ENCODE assay signal across 17 cellular contexts in the genomic region with DNA sequence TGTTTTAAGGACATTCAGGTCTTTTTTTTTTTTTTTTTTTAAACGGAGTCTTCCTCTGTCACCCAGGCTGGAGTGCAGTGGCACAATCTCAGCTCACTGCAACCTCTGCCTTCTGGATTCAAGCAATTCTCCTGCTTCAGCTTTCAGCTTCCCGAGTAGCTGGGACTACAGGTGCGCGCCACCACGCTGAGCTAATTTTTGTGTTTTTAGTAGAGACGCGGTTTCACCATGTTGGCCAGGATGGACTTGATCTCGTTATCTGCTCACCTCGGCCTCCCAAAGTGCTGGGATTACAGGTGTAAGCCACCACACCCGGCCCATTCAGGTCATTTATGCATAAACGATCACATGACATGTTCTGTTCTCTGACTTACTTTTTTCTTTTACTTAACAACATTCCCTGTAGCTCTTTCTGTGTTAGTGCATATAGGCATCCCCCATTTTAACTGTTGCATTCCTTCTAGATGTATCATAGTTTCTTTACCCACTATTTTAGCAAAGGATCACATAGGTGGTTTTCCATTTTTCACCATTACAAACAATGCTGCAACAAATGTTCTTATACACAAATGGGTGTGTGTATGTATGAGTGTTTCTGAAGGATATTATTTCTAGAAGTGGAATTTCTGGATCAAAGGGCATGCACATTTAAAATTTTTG.
DNase-seq lines count a peak whose midpoint lies in the region; ATAC-seq and TF ChIP-seq lines count a peak whose summit lies in the region.
"Had no signal": no experiment of that assay in that cellular context is flagged by ENCODE, and none has a peak within 500 bp of the region (broad histone marks: within the 10 kb centered on the region; RNA-seq: fewer than 3 reads in every experiment).

No MANE protein-coding gene starts in this region.

- H3F3A ChIP-seq in PC-3 (ENCODE audit: low read length, unreplicated experiment) (peaks cover 12% of the 10 kb centered on the region), SK-N-SH (replicated peaks; ENCODE audit: insufficient read depth) (peaks cover 4% of the 10 kb centered on the region)

- no peaks in the 10 kb centered on the region for H3K36me3 Mint-ChIP-seq in dendritic cell treated with granulocyte-macrophage colony-stimulating factor and Interleukin-4, amounts not matched to agents 40 ng/mL and 50 ng/mL, for 4 days (ENCODE audit: low read depth)
- H3K36me3 Mint-ChIP-seq in mesothelial cell of epicardium, result no peaks in the 10 kb centered on the region
- H3K36me3 Mint-ChIP-seq in glutamatergic neuron (ENCODE audit: unreplicated experiment), result peaks cover 5% of the 10 kb centered on the region

- H3K27me3 ChIP-seq in PC-3 (ENCODE audit: low read length) (no peaks in the 10 kb centered on the region), stomach (no peaks in the 10 kb centered on the region), SK-N-SH (ENCODE audit: insufficient read depth) (no peaks in the 10 kb centered on the region)
- H3K27me3 ChIP-seq: BLaER1 had no signal

- H3K27ac ChIP-seq in PC-3 (ENCODE audit: low read length) (peak overlapping the region; percentile 33), stomach (peak overlapping the region; percentile 20 to 78 (median 67)), SK-N-SH (ENCODE audit: low read depth in 2 of 2, low read length in 1 of 2) (no peak overlapping the region)
- H3K27ac ChIP-seq: BLaER1 had no signal

- no peak for TF ChIP-seq EP300 in stomach (IDR thresholded peaks at IDR 0.05)
- no peak for TF ChIP-seq EP300 in SK-N-SH (IDR thresholded peaks at IDR 0.05; ENCODE audit: borderline replicate concordance in 1 of 2, low read depth in 1 of 2, low read length in 1 of 2)

- H3K9me2 ChIP-seq in PC-3 (replicated peaks; ENCODE audit: low read length), result no peaks in the 10 kb centered on the region
- no peaks in the 10 kb centered on the region for H3K9me2 ChIP-seq in SK-N-SH

- H3K27me3 Mint-ChIP-seq in dendritic cell treated with granulocyte-macrophage colony-stimulating factor and Interleukin-4, amounts not matched to agents 40 ng/mL and 50 ng/mL, for 4 days, result no peaks in the 10 kb centered on the region
- H3K27me3 Mint-ChIP-seq in mesothelial cell of epicardium (ENCODE audit: low read depth), result no peaks in the 10 kb centered on the region
- no peaks in the 10 kb centered on the region for H3K27me3 Mint-ChIP-seq in glutamatergic neuron (ENCODE audit: unreplicated experiment)

- TF ChIP-seq POLR2A in stomach (IDR thresholded peaks at IDR 0.05), result no peak

- intact Hi-C loops in PC-3 (cut with micrococcal nuclease) (no loop called here), stomach (cut with DNase I; ENCODE audit: low total_unique reads) (no loop called here)
- intact Hi-C loops in dendritic cell treated with granulocyte-macrophage colony-stimulating factor and Interleukin-4, amounts not matched to agents 40 ng/mL and 50 ng/mL, for 4 days (cut with micrococcal nuclease), result no loop called here

- no peak overlapping the region for H3K4me3 ChIP-seq in PC-3 (ENCODE audit: low read length)
- H3K4me3 ChIP-seq in stomach, result no peak overlapping the region
- H3K4me3 ChIP-seq in SK-N-SH (ENCODE audit: low read depth in 2 of 2, low read length in 1 of 2), result no peak overlapping the region
- H3K4me3 ChIP-seq: BLaER1, GM12878 had no signal

- no TSS peak for BruUV-seq in PC-3 (replicated peaks; lab: Mats Ljungman, UMichigan)

- no peak overlapping the region for H3K4me3 Mint-ChIP-seq in dendritic cell treated with granulocyte-macrophage colony-stimulating factor and Interleukin-4, amounts not matched to agents 40 ng/mL and 50 ng/mL, for 4 days
- no peak overlapping the region for H3K4me3 Mint-ChIP-seq in mesothelial cell of epicardium
- no peak overlapping the region for H3K4me3 Mint-ChIP-seq in glutamatergic neuron (ENCODE audit: unreplicated experiment)

- H3K4me2 ChIP-seq in PC-3 (ENCODE audit: low read length), result peak overlapping the region; percentile 28; the same call in 1 of the 2 replicates
- H3K4me2 ChIP-seq in SK-N-SH, result no peak overlapping the region
- H3K4me2 ChIP-seq: BLaER1 had no signal

- 82 to 87% (median 85%) methylated on average over 11 of the region's 11 CpGs for WGBS in stomach, 5 donors
- 94% methylated on average over 11 of the region's 11 CpGs for WGBS in SK-N-SH (ENCODE audit: low lambda C conversion rate)

- H3K9me3 ChIP-seq in PC-3 (ENCODE audit: low read length), result no peaks in the 10 kb centered on the region
- H3K9me3 ChIP-seq in stomach, result no peaks in the 10 kb centered on the region
- H3K9me3 ChIP-seq in SK-N-SH, result no peaks in the 10 kb centered on the region
- H3K9me3 ChIP-seq: BLaER1 had no signal

- ATAC-seq in PC-3 (peak; percentile 25), HG02759 (IDR thresholded peaks at IDR 0.05; ENCODE audit: unreplicated experiment) (no peak)
- ATAC-seq: GM12878, sciatic nerve had no signal

- CTCF ChIA-PET in PC-3 (lab: Charles Lee) (no interaction called here), SK-N-SH (lab: Yijun Ruan, JAX) (no interaction called here)

- peak; percentile 77 for DNase-seq in PC-3
- DNase-seq in mesothelial cell of epicardium (ENCODE audit: low spot score in 2 of 2, unreplicated experiment in 2 of 2), result no peak
- no peak for DNase-seq in stomach
- no peak for DNase-seq in activated CD8-positive, alpha-beta memory T cell treated with anti-CD3 and anti-CD28 coated beads, Interleukin-2, amount 50 U/mL, for 48 hours
- no peak for DNase-seq in SK-N-SH
- no peak for DNase-seq in glutamatergic neuron
- DNase-seq: activated CD4-positive, alpha-beta T cell treated with anti-CD3 and anti-CD28 coated beads for 48 hours; activated effector memory CD4-positive, alpha-beta T cell treated with anti-CD3 and anti-CD28 coated beads, Interleukin-2, amount 50 U/mL, for 16 hours; GF-D8; KG1; nucleus accumbens; OCI-M1 had no signal

- H3K4me1 ChIP-seq in PC-3 (ENCODE audit: insufficient read depth, low read length), result peaks cover 58% of the 10 kb centered on the region
- H3K4me1 ChIP-seq in stomach, result peaks cover 24 to 45% (median 30%) of the 10 kb centered on the region in 4 donors
- peaks cover 20 to 21% of the 10 kb centered on the region in 2 experiments for H3K4me1 ChIP-seq in SK-N-SH (ENCODE audit: control insufficient read depth in 1 of 2, insufficient read depth in 2 of 2, low read depth in 1 of 2, low read length in 1 of 2)

- H3K27ac Mint-ChIP-seq in dendritic cell treated with granulocyte-macrophage colony-stimulating factor and Interleukin-4, amounts not matched to agents 40 ng/mL and 50 ng/mL, for 4 days, result peak overlapping the region; percentile 86
- peak overlapping the region; percentile 82 for H3K27ac Mint-ChIP-seq in mesothelial cell of epicardium
- H3K27ac Mint-ChIP-seq in glutamatergic neuron (ENCODE audit: unreplicated experiment), result no peak overlapping the region

- H3K9me3 Mint-ChIP-seq in dendritic cell treated with granulocyte-macrophage colony-stimulating factor and Interleukin-4, amounts not matched to agents 40 ng/mL and 50 ng/mL, for 4 days, result no peaks in the 10 kb centered on the region
- no peaks in the 10 kb centered on the region for H3K9me3 Mint-ChIP-seq in mesothelial cell of epicardium
- H3K9me3 Mint-ChIP-seq in glutamatergic neuron (ENCODE audit: unreplicated experiment), result peaks cover 1% of the 10 kb centered on the region

- no peak for TF ChIP-seq RAD21 in SK-N-SH (IDR thresholded peaks at IDR 0.05; ENCODE audit: low read length)

- no peaks in the 10 kb centered on the region for H4K20me1 ChIP-seq in PC-3 (ENCODE audit: low read length)
- H4K20me1 ChIP-seq in SK-N-SH (ENCODE audit: insufficient read depth), result no peaks in the 10 kb centered on the region
- H4K20me1 ChIP-seq: BLaER1 had no signal

- peaks cover 64% of the 10 kb centered on the region for H3K4me1 Mint-ChIP-seq in dendritic cell treated with granulocyte-macrophage colony-stimulating factor and Interleukin-4, amounts not matched to agents 40 ng/mL and 50 ng/mL, for 4 days (ENCODE audit: low read depth)
- H3K4me1 Mint-ChIP-seq in mesothelial cell of epicardium, result peaks cover 47% of the 10 kb centered on the region
- H3K4me1 Mint-ChIP-seq in glutamatergic neuron (ENCODE audit: low read depth, unreplicated experiment), result peaks cover 5% of the 10 kb centered on the region

- H3K36me3 ChIP-seq in PC-3 (ENCODE audit: low read depth, low read length) (no peaks in the 10 kb centered on the region), stomach (no peaks in the 10 kb centered on the region), SK-N-SH (replicated peaks in 1 of 2; ENCODE audit: control insufficient read depth in 1 of 2, insufficient read depth in 2 of 2, low read length in 1 of 2) (no peaks in the 10 kb centered on the region)
- H3K36me3 ChIP-seq: BLaER1 had no signal

- TF ChIP-seq CTCF in PC-3 (conservative IDR thresholded peaks at IDR 0.05; ENCODE audit: low read depth, low read length) (no peak), mesothelial cell of epicardium (IDR thresholded peaks at IDR 0.05; ENCODE audit: unreplicated experiment) (no peak), stomach (IDR thresholded peaks at IDR 0.05) (no peak), SK-N-SH (IDR thresholded peaks at IDR 0.05) (no peak), glutamatergic neuron (IDR thresholded peaks at IDR 0.05; ENCODE audit: partially characterized antibody, unreplicated experiment) (no peak)

- no peak overlapping the region for H3K9ac ChIP-seq in PC-3 (ENCODE audit: low read length)
- H3K9ac ChIP-seq in SK-N-SH, result no peak overlapping the region
- H3K9ac ChIP-seq: BLaER1 had no signal

- no peaks in the 10 kb centered on the region for H3K79me2 ChIP-seq in PC-3 (ENCODE audit: low read length)
- H3K79me2 ChIP-seq in SK-N-SH (ENCODE audit: insufficient read depth), result no peaks in the 10 kb centered on the region

- POLR2A ChIA-PET in PC-3 (lab: Charles Lee; ENCODE audit: unreplicated experiment), result no interaction called here
- POLR2A ChIA-PET in SK-N-SH (lab: Yijun Ruan, JAX), result no interaction called here

- H2AFZ ChIP-seq in PC-3 (ENCODE audit: low read length) (no peak overlapping the region; the same call in 1 of the 2 replicates), SK-N-SH (ENCODE audit: low read depth) (no peak overlapping the region)

TF ChIP-seq in SK-N-SH, 30 proteins besides CTCF, POLR2A, EP300 and RAD21:
- TF ChIP-seq POLR2AphosphoS5 (IDR thresholded peaks at IDR 0.05; ENCODE audit: low read depth, low read length), result no peak

Comparison
In these comparisons a context has a peak if more than half of its experiments do, and no peak if none do; other contexts are left out.
1. H3K27ac ChIP-seq: peak in PC-3 (single experiment) and stomach (5 of 5); none in SK-N-SH (0 of 2).